In genomic region chr6:106515582-106515981, GRCh38 we compare ENCODE assay signal across 7 cellular contexts.
DNase-seq lines count a peak whose midpoint lies in the region; ATAC-seq, FAIRE-seq and TF ChIP-seq lines count a peak whose summit lies in the region.
"Not testable (repeated sequence)": the region's sequence is repeated elsewhere in the genome, so short reads cannot be mapped to it uniquely, and the experiment has no call there.

No MANE protein-coding gene starts in this region.

- TF ChIP-seq CTCF in OCI-LY1 (IDR thresholded peaks at IDR 0.05; ENCODE audit: low read length); HepG2 (CRISPR knock-in tag; IDR thresholded peaks at IDR 0.05); spleen (IDR thresholded peaks at IDR 0.05 in 8 of 11, conservative IDR thresholded peaks at IDR 0.05 in 3 of 11): not testable (repeated sequence)

- H3K9me3 ChIP-seq in CD8-positive, alpha-beta memory T cell (ENCODE audit: low read length); OCI-LY1 (ENCODE audit: low read length); T-helper 17 cell (ENCODE audit: control insufficient read depth, low read length, poor library complexity, severe bottlenecking); duodenal mucosa (ENCODE audit: control insufficient read depth in 1 of 2, low read length in 2 of 2); HepG2 (ENCODE audit: low read length); spleen: not testable (repeated sequence)

- H4K20me1 ChIP-seq in OCI-LY1 (ENCODE audit: insufficient read depth, low read length); HepG2 (ENCODE audit: insufficient read depth, low read length): not testable (repeated sequence)

- TF ChIP-seq POLR2A in HepG2 (IDR thresholded peaks at IDR 0.05; ENCODE audit: insufficient read depth in 1 of 2, low read depth in 2 of 2, low read length in 2 of 2); spleen (IDR thresholded peaks at IDR 0.05): not testable (repeated sequence)

- H3K4me3 ChIP-seq in CD8-positive, alpha-beta memory T cell (ENCODE audit: low read length); spleen: not testable (repeated sequence)
- H3K4me3 ChIP-seq in OCI-LY1 (ENCODE audit: low read depth, low read length, poor library complexity, severe bottlenecking) (peak overlapping the region; percentile 75), duodenal mucosa (ENCODE audit: low read depth in 1 of 2, low read length in 2 of 2) (peak overlapping the region; percentile 72 to 81), HepG2 (replicated peaks in 1 of 3; ENCODE audit: insufficient read depth in 1 of 3, low read depth in 2 of 3, low read length in 3 of 3) (peak overlapping the region in 1 of 3 experiments; percentile 67; a peak in 2 of 6 replicates)

- peaks cover 0 to 16% (median 0%) of the 10 kb centered on the region in 3 donors for H3K36me3 Mint-ChIP-seq in CD8-positive, alpha-beta memory T cell
- not testable (repeated sequence) for H3K36me3 Mint-ChIP-seq in T-helper 17 cell (ENCODE audit: low read depth)
- H3K36me3 Mint-ChIP-seq in activated T-helper 17 cell treated with anti-CD3 and anti-CD28 coated beads, Interleukin-2, amount 50 U/mL, for 72 hours (ENCODE audit: low read depth), result peaks cover 56% of the 10 kb centered on the region

- H3K9ac ChIP-seq in OCI-LY1 (ENCODE audit: low read length) (peak overlapping the region; percentile 79), duodenal mucosa (ENCODE audit: low read depth in 1 of 2, low read length in 2 of 2) (peak overlapping the region; percentile 2 to 83)
- not testable (repeated sequence) for H3K9ac ChIP-seq in HepG2 (ENCODE audit: insufficient read depth, low read depth, low read length)

- peaks cover 12% of the 10 kb centered on the region; the same call in 1 of the 2 replicates for H3F3A ChIP-seq in OCI-LY1 (ENCODE audit: insufficient read depth, low read length)

- FAIRE-seq in HepG2 (lab: Jason Lieb, UNC), result not testable (repeated sequence)

- in situ Hi-C loops in HepG2 (cut with HindIII; ENCODE audit: extremely low pct_ligation_motif_present, low pct_unique_long_range_greater_than_20kb), result not testable (repeated sequence)

- BruUV-seq in HepG2 (replicated peaks; lab: Mats Ljungman, UMichigan), result not testable (repeated sequence)

- not testable (repeated sequence) for ATAC-seq in T-helper 17 cell; activated T-helper 17 cell treated with anti-CD3 and anti-CD28 coated beads, Interleukin-2, amount 50 U/mL, for 72 hours (replicated peaks); HepG2

- not testable (repeated sequence) for H3K9me3 Mint-ChIP-seq in CD8-positive, alpha-beta memory T cell; activated T-helper 17 cell treated with anti-CD3 and anti-CD28 coated beads, Interleukin-2, amount 50 U/mL, for 72 hours

- H3K79me2 ChIP-seq in OCI-LY1 (ENCODE audit: insufficient read depth, low read length) (peaks cover 16% of the 10 kb centered on the region; the same call in 1 of the 2 replicates), HepG2 (ENCODE audit: insufficient read depth, low read length) (peaks cover 32% of the 10 kb centered on the region)

- H3K36me3 ChIP-seq in CD8-positive, alpha-beta memory T cell (ENCODE audit: insufficient read depth, low read length); OCI-LY1 (ENCODE audit: insufficient read depth, low read length); spleen: not testable (repeated sequence)
- peaks cover 4 to 12% of the 10 kb centered on the region in 2 donors for H3K36me3 ChIP-seq in duodenal mucosa (ENCODE audit: control insufficient read depth in 1 of 2, insufficient read depth in 2 of 2, low read length in 2 of 2)
- peaks cover 2 to 17% of the 10 kb centered on the region in 2 experiments; a peak in 3 of 5 replicates for H3K36me3 ChIP-seq in HepG2 (replicated peaks in 1 of 2; ENCODE audit: control insufficient read depth in 1 of 2, insufficient read depth in 2 of 2, low read length in 2 of 2)

- not testable (repeated sequence) for H3K27ac ChIP-seq in CD8-positive, alpha-beta memory T cell (ENCODE audit: low read depth, low read length); duodenal mucosa (ENCODE audit: low read depth, low read length); HepG2 (ENCODE audit: extremely low read length, insufficient read depth, low read length)
- H3K27ac ChIP-seq in OCI-LY1 (ENCODE audit: low read depth, low read length, poor library complexity, severe bottlenecking) (peak overlapping the region; percentile 95), spleen (peak overlapping the region; percentile 3 to 100 (median 98))

- peak overlapping the region in 6 of 7 donors; percentile 94 to 98 (median 97) for H3K4me3 Mint-ChIP-seq in CD8-positive, alpha-beta memory T cell
- peak overlapping the region; percentile 82 for H3K4me3 Mint-ChIP-seq in T-helper 17 cell
- peak overlapping the region; percentile 84 for H3K4me3 Mint-ChIP-seq in activated T-helper 17 cell treated with anti-CD3 and anti-CD28 coated beads, Interleukin-2, amount 50 U/mL, for 72 hours

- H2AFZ ChIP-seq in OCI-LY1 (ENCODE audit: low read length); HepG2 (ENCODE audit: low read length): not testable (repeated sequence)

- CTCF ChIA-PET in CD8-positive, alpha-beta memory T cell (lab: Charles Lee); HepG2 (lab: Yijun Ruan, JAX; ENCODE audit: low intra/inter-chr PET ratio, low total read pairs): not testable (repeated sequence)

- peaks cover 64% of the 10 kb centered on the region for H3K4me1 ChIP-seq in CD8-positive, alpha-beta memory T cell (ENCODE audit: insufficient read depth, low read length)
- peaks cover 91% of the 10 kb centered on the region for H3K4me1 ChIP-seq in OCI-LY1 (ENCODE audit: insufficient read depth, low read length, severe bottlenecking)
- H3K4me1 ChIP-seq in duodenal mucosa (ENCODE audit: control insufficient read depth in 1 of 2, insufficient read depth in 2 of 2, low read length in 2 of 2), result peaks cover 31 to 36% of the 10 kb centered on the region in 2 donors
- H3K4me1 ChIP-seq in HepG2 (ENCODE audit: insufficient read depth, low read length), result peaks cover 47% of the 10 kb centered on the region
- peaks cover 35 to 94% (median 85%) of the 10 kb centered on the region in 6 donors for H3K4me1 ChIP-seq in spleen

- TF ChIP-seq EP300 in HepG2 (IDR thresholded peaks at IDR 0.05; ENCODE audit: low read depth in 2 of 2, low read length in 2 of 2); HepG2 (CRISPR knock-in tag; IDR thresholded peaks at IDR 0.05; ENCODE audit: borderline replicate concordance): not testable (repeated sequence)

- peaks cover 72 to 86% (median 85%) of the 10 kb centered on the region in 3 donors for H3K4me1 Mint-ChIP-seq in CD8-positive, alpha-beta memory T cell
- H3K4me1 Mint-ChIP-seq in T-helper 17 cell, result peaks cover 47% of the 10 kb centered on the region
- H3K4me1 Mint-ChIP-seq in activated T-helper 17 cell treated with anti-CD3 and anti-CD28 coated beads, Interleukin-2, amount 50 U/mL, for 72 hours, result peaks cover 19% of the 10 kb centered on the region

- POLR2A ChIA-PET in CD8-positive, alpha-beta memory T cell (lab: Charles Lee); HepG2 (lab: Yijun Ruan, JAX): not testable (repeated sequence)

- 100% methylated on average over 3 of the region's 3 CpGs for WGBS in HepG2 (ENCODE audit: low lambda C conversion rate)
- 93 to 96% (median 94%) methylated on average over 3 of the region's 3 CpGs for WGBS in spleen, 5 donors

- H3K9me2 ChIP-seq in OCI-LY1 (ENCODE audit: low read depth, low read length), result not testable (repeated sequence)

- H3K27me3 ChIP-seq in CD8-positive, alpha-beta memory T cell (ENCODE audit: insufficient read depth, low read length, poor library complexity, severe bottlenecking); OCI-LY1 (ENCODE audit: insufficient read depth, low read length); duodenal mucosa (ENCODE audit: control insufficient read depth in 1 of 2, insufficient read depth in 2 of 2, low read length in 2 of 2); HepG2 (ENCODE audit: control insufficient read depth in 1 of 2, insufficient read depth in 2 of 2, low read length in 2 of 2); spleen (replicated peaks in 1 of 7): not testable (repeated sequence)

- H3K4me2 ChIP-seq in OCI-LY1 (ENCODE audit: low read length), result peak overlapping the region; percentile 80
- H3K4me2 ChIP-seq in HepG2 (ENCODE audit: low read depth, low read length), result peak overlapping the region; percentile 98

- DNase-seq in CD8-positive, alpha-beta memory T cell; T-helper 17 cell; HepG2 (ENCODE audit: low spot score); spleen: not testable (repeated sequence)

- H3K27me3 Mint-ChIP-seq in CD8-positive, alpha-beta memory T cell; T-helper 17 cell; activated T-helper 17 cell treated with anti-CD3 and anti-CD28 coated beads, Interleukin-2, amount 50 U/mL, for 72 hours: not testable (repeated sequence)

- intact Hi-C loops in HepG2 (cut with micrococcal nuclease; ENCODE audit: unreplicated experiment); spleen (cut with DNase I; ENCODE audit: low total_unique reads): not testable (repeated sequence)

- H3K27ac Mint-ChIP-seq in CD8-positive, alpha-beta memory T cell, result peak overlapping the region; percentile 83 to 99 (median 98)
- peak overlapping the region; percentile 98 for H3K27ac Mint-ChIP-seq in T-helper 17 cell
- H3K27ac Mint-ChIP-seq in activated T-helper 17 cell treated with anti-CD3 and anti-CD28 coated beads, Interleukin-2, amount 50 U/mL, for 72 hours, result peak overlapping the region; percentile 90

- not testable (repeated sequence) for TF ChIP-seq RAD21 in HepG2 (CRISPR knock-in tag; IDR thresholded peaks at IDR 0.05)
